In genomic region chr20:39137299-39137698, GRCh38 we compare ENCODE assay signal across 28 cellular contexts.
"Had no signal": no experiment of that assay in that cellular context is flagged by ENCODE, and none has a peak within 500 bp of the region (broad histone marks: within the 10 kb centered on the region; RNA-seq: fewer than 3 reads in every experiment).

No MANE protein-coding gene starts in this region.

- H3K9me3 Mint-ChIP-seq: natural killer cell; nephron; stimulated activated memory B cell treated with anti-CD40 and anti-IgM and Interleukin-4, amounts not matched to agents 10 μg/mL and 1 μg/mL and 100 μg/mL, for 72 hours; stimulated activated naive CD8-positive, alpha-beta T cell treated with anti-CD3 and anti-CD28 coated beads, Interleukin-15, amount 100 ng/mL, for 72 hours; type B pancreatic cell had no signal

- DNase-seq: naive thymus-derived CD4-positive, alpha-beta T cell; natural killer cell; occipital lobe; ovary; psoas muscle; right cardiac atrium; spleen; stimulated activated CD4-positive, alpha-beta T cell treated with anti-CD3 and anti-CD28 coated beads, Interleukin-12 subunit alpha, Interleukin-12 subunit beta, amount 100 ng/mL, for 4 hours; stimulated activated CD4-positive, alpha-beta T cell treated with anti-CD3 and anti-CD28 coated beads, Interleukin-1b, Interleukin-23, amount 100 ng/mL, for 48 hours; stimulated activated CD4-positive, alpha-beta T cell treated with anti-CD3 and anti-CD28 coated beads, Interleukin-4, amount 100 ng/mL, for 1 hour; stimulated activated CD4-positive, alpha-beta T cell treated with anti-CD3 and anti-CD28 coated beads, Interleukin-4, amount 100 ng/mL, for 4 hours; stimulated activated CD8-positive, alpha-beta memory T cell treated with anti-CD3 and anti-CD28 coated beads, Interleukin-4, amount 100 ng/mL, for 48 hours; stimulated activated naive CD4-positive, alpha-beta T cell; stimulated activated naive CD8-positive, alpha-beta T cell treated with anti-CD3 and anti-CD28 coated beads, Interleukin-15, amount 100 ng/mL, for 72 hours; stimulated activated naive CD8-positive, alpha-beta T cell treated with anti-CD3 and anti-CD28 coated beads, Interleukin-15, Interleukin-2, amounts not matched to agents 100 U/mL and 50 U/mL, for 24 hours; substantia nigra; testis; tibial artery; transverse colon; upper lobe of right lung; uterus had no signal

- H3K4me1 ChIP-seq: psoas muscle, spleen, suprapubic skin, testis, tibial artery, transverse colon, upper lobe of right lung, uterus had no signal

- H3K4me3 Mint-ChIP-seq: naive thymus-derived CD4-positive, alpha-beta T cell; natural killer cell; nephron; stimulated activated memory B cell treated with anti-CD40 and anti-IgM and Interleukin-4, amounts not matched to agents 10 μg/mL and 1 μg/mL and 100 μg/mL, for 72 hours; stimulated activated naive CD8-positive, alpha-beta T cell treated with anti-CD3 and anti-CD28 coated beads, Interleukin-15, amount 100 ng/mL, for 72 hours; type B pancreatic cell had no signal

- ATAC-seq: naive thymus-derived CD4-positive, alpha-beta T cell; natural killer cell; psoas muscle; right cardiac atrium; sciatic nerve; stimulated activated memory B cell treated with anti-CD40 and anti-IgM and Interleukin-4, amounts not matched to agents 10 μg/mL and 1 μg/mL and 100 μg/mL, for 72 hours; stimulated activated naive CD8-positive, alpha-beta T cell treated with anti-CD3 and anti-CD28 coated beads, Interleukin-15, amount 100 ng/mL, for 72 hours; stimulated activated naive CD8-positive, alpha-beta T cell treated with anti-CD3 and anti-CD28 coated beads, Interleukin-15, Interleukin-2, amounts not matched to agents 100 U/mL and 50 U/mL, for 24 hours; upper lobe of right lung had no signal

- H3K4me2 ChIP-seq: smooth muscle cell had no signal

- H3K36me3 Mint-ChIP-seq: natural killer cell; stimulated activated memory B cell treated with anti-CD40 and anti-IgM and Interleukin-4, amounts not matched to agents 10 μg/mL and 1 μg/mL and 100 μg/mL, for 72 hours; type B pancreatic cell had no signal

- H3K4me3 ChIP-seq: ovary, psoas muscle, skin epidermis, smooth muscle cell, spleen, suprapubic skin, testis, tibial artery, transverse colon, upper lobe of right lung, uterus had no signal

- H3K4me1 Mint-ChIP-seq: natural killer cell; stimulated activated memory B cell treated with anti-CD40 and anti-IgM and Interleukin-4, amounts not matched to agents 10 μg/mL and 1 μg/mL and 100 μg/mL, for 72 hours; stimulated activated naive CD8-positive, alpha-beta T cell treated with anti-CD3 and anti-CD28 coated beads, Interleukin-15, amount 100 ng/mL, for 72 hours had no signal

- H3K27ac Mint-ChIP-seq: naive thymus-derived CD4-positive, alpha-beta T cell; natural killer cell; nephron; stimulated activated memory B cell treated with anti-CD40 and anti-IgM and Interleukin-4, amounts not matched to agents 10 μg/mL and 1 μg/mL and 100 μg/mL, for 72 hours; type B pancreatic cell had no signal

- H3K27me3 ChIP-seq: ovary, testis, transverse colon, upper lobe of right lung, uterus had no signal

- H3K27ac ChIP-seq: ovary, psoas muscle, skin epidermis, spleen, suprapubic skin, testis, tibial artery, transverse colon, upper lobe of right lung, uterus had no signal

- H3K9me3 ChIP-seq: ovary, psoas muscle, spleen, suprapubic skin, testis, tibial artery, transverse colon, upper lobe of right lung, uterus had no signal

- H3K36me3 ChIP-seq: ovary, spleen, suprapubic skin, tibial artery, transverse colon, upper lobe of right lung, uterus had no signal
